Comparison of ENCODE assay signal across 8 cellular contexts in genomic region chr19:51688665-51689571, GRCh38. TPM values are rescaled to one million over a fixed set of nuclear protein-coding genes. Genes with fewer than 3 reads are reported as not detected.
DNase-seq lines count a peak whose midpoint lies in the region; ATAC-seq and TF ChIP-seq lines count a peak whose summit lies in the region.

No MANE protein-coding gene starts in this region.

- H3K27ac ChIP-seq in 22Rv1 = peak overlapping the region; percentile 79

- ATAC-seq in HG02642 (IDR thresholded peaks at IDR 0.05; ENCODE audit: poor library complexity, unreplicated experiment) = no peak

- DNase-seq in GM03348 (ENCODE audit: low spot score) (peak; percentile 96), NCI-H460 (ENCODE audit: extremely low read depth, low read depth) (peak; percentile 77), amygdala (lab: John Stamatoyannopoulos, UW) (peak in 55 of 56 donors; percentile 49 to 96 (median 89)), cardiac septum (ENCODE audit: low spot score) (peak; percentile 96), occipital lobe (lab: John Stamatoyannopoulos, UW) (peak; percentile 95), SKM-1 treated with dmso at 0.1 percent for 144 hours (lab: John Stamatoyannopoulos, UW; ENCODE audit: unreplicated experiment) (no peak)

- TF ChIP-seq CTCF in 22Rv1 (IDR thresholded peaks at IDR 0.05) = no peak

- intact Hi-C loops in cardiac septum (cut with DNase I) = loop anchor here (2.0 kb wide), 2 partner anchors 110 to 320 kb away; partner anchors contain the start of gene CLDND2

RNA-seq across cellular contexts. Expression of gene SPACA6, which starts 4.2 kb away (rescaled TPM):
- total RNA-seq in NCI-H460 (2014; rRNA removed; shearing (Covaris generic)) = 3.5 and 4.7 TPM in 2 replicates
- polyA plus RNA-seq in NCI-H460 (2014; cell fraction: nucleus; rRNA removed) = 21.9 and 22.7 TPM in 2 replicates
- total RNA-seq in cardiac septum (14.7 TPM), occipital lobe (3.9 TPM)

RNA-seq across cellular contexts. Expression of gene HAS1, which starts 34.9 kb away (rescaled TPM):
- total RNA-seq in NCI-H460 (2014; rRNA removed; shearing (Covaris generic)) = not detected in 2 replicates
- not detected in 2 replicates for polyA plus RNA-seq in NCI-H460 (2014; cell fraction: nucleus; rRNA removed)
- total RNA-seq in cardiac septum = 0.54 TPM
- total RNA-seq in occipital lobe = 2.3 TPM

RNA-seq across cellular contexts. Expression of gene SIGLEC14, which starts 42.3 kb away (rescaled TPM):
- not detected in 2 replicates for total RNA-seq in NCI-H460 (2014; rRNA removed; shearing (Covaris generic))
- polyA plus RNA-seq in NCI-H460 (2014; cell fraction: nucleus; rRNA removed) = not detected in 2 replicates
- total RNA-seq in cardiac septum = 1.2 TPM
- 0.16 TPM for total RNA-seq in occipital lobe

RNA-seq across cellular contexts. Expression of gene SIGLEC5, which starts 58.7 kb away (rescaled TPM):
- total RNA-seq in NCI-H460 (2014; rRNA removed; shearing (Covaris generic)) = not detected in 2 replicates
- polyA plus RNA-seq in NCI-H460 (2014; cell fraction: nucleus; rRNA removed) = not detected in 2 replicates
- total RNA-seq in cardiac septum (0.94 TPM), occipital lobe (not detected)
